In the genomic region with DNA sequence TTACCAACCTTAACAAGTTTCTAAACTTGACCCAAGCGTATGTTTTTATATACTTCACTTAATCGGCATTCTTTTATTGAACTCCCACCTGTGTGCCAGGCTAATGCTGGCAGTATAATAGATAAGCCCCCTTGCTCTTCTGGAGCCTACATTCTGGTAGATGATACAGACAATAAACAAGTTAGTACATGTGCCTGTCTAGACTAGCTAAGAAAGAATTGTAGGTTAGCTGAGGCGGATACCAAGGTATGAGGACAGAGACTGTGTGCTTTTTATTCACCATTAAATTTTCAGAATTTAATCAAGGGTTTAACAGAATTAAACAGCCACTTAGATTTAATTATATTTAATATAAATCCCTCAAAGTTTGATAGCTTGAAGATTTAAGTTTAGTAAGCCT, we compare ENCODE assay signal across 20 cellular contexts.
"Had no signal": no experiment of that assay in that cellular context is flagged by ENCODE, and none has a peak within 500 bp of the region (broad histone marks: within the 10 kb centered on the region; RNA-seq: fewer than 3 reads in every experiment).

No MANE protein-coding gene starts in this region.

- H3K9me3 Mint-ChIP-seq: activated naive CD8-positive, alpha-beta T cell treated with anti-CD3 and anti-CD28 coated beads, Interleukin-2, amount 10 ng/mL, durations not matched to agents 7 days and 5 days; memory B cell; naive B cell had no signal

- ATAC-seq: psoas muscle, right cardiac atrium had no signal

- DNase-seq: activated CD4-positive, CD25-positive, alpha-beta regulatory T cell treated with anti-CD3 and anti-CD28 coated beads, Interleukin-2, amount 50 U/mL, for 72 hours; activated gamma-delta T cell; activated naive CD8-positive, alpha-beta T cell treated with anti-CD3 and anti-CD28 coated beads, Interleukin-2, amount 10 ng/mL, durations not matched to agents 7 days and 5 days; activated T-cell treated with anti-CD3 and anti-CD28 coated beads, Interleukin-2, amount 50 U/mL, for 48 hours; amygdala; dermis blood vessel endothelial cell; effector memory CD4-positive, alpha-beta T cell; foreskin melanocyte; glutamatergic neuron; kidney; psoas muscle; right cardiac atrium; stimulated activated CD4-positive, alpha-beta T cell treated with anti-CD3 and anti-CD28 coated beads, Interleukin-4, amount 100 ng/mL, for 1 hour; testis; upper lobe of left lung had no signal

- H3K27ac Mint-ChIP-seq: memory B cell had no signal

- H3K4me3 Mint-ChIP-seq: activated naive CD8-positive, alpha-beta T cell treated with anti-CD3 and anti-CD28 coated beads, Interleukin-2, amount 10 ng/mL, durations not matched to agents 7 days and 5 days; memory B cell; naive B cell had no signal

- H3K4me3 ChIP-seq: psoas muscle, SJCRH30, skin epidermis, testis, upper lobe of left lung had no signal

- H3K4me1 ChIP-seq: psoas muscle, testis had no signal

- H3K27me3 Mint-ChIP-seq: activated naive CD8-positive, alpha-beta T cell treated with anti-CD3 and anti-CD28 coated beads, Interleukin-2, amount 10 ng/mL, durations not matched to agents 7 days and 5 days; memory B cell; naive B cell had no signal

- H3K27ac ChIP-seq: psoas muscle, SJCRH30, skin epidermis, testis had no signal

- H3K27me3 ChIP-seq: SJCRH30, testis, upper lobe of left lung had no signal

- H3K9me3 ChIP-seq: psoas muscle, SJCRH30, testis, upper lobe of left lung had no signal

- FAIRE-seq: endothelial cell of umbilical vein, kidney had no signal

- H3K4me1 Mint-ChIP-seq: memory B cell had no signal
